8 cellular contexts compared by ENCODE assay signal in the genomic region with DNA sequence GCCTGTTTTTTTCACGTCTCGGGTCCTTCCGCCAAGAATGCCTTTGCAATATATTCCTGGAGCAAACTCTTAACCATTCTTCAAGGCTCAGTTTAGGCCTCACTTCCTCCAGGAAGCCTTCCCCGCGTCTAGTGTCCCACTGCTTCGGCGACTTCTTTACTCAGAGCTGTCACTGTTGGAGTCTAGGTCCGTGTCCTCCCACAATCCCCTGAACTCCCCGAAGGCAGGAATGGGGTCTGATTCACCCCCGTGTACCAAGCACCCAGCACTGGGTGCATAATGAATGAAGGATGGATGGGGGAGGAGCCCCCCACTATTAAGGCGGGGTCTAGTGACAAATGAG. TPM values are rescaled to one million over a fixed set of nuclear protein-coding genes. Genes with fewer than 3 reads are reported as not detected.
A peak's percentile ranks its signal among the peaks of the same experiment; 100 is the strongest.
DNase-seq lines count a peak whose midpoint lies in the region; ATAC-seq, FAIRE-seq and TF ChIP-seq lines count a peak whose summit lies in the region.

No MANE protein-coding gene starts in this region.

- H3K36me3 ChIP-seq in SK-N-MC (ENCODE audit: insufficient read depth, low read length) (no peaks in the 10 kb centered on the region), small intestine (ENCODE audit: control insufficient read depth in 2 of 2, insufficient read depth in 2 of 2, low read length in 2 of 2) (no peaks in the 10 kb centered on the region)

- no peak for FAIRE-seq in GM12891 (lab: Jason Lieb, UNC)
- FAIRE-seq in small intestine (lab: Jason Lieb, UNC): peak; percentile 65

- peaks cover 2% of the 10 kb centered on the region for H3K4me1 ChIP-seq in right cardiac atrium (ENCODE audit: control insufficient read depth, insufficient read depth, low read length)
- H3K4me1 ChIP-seq in small intestine (ENCODE audit: control insufficient read depth in 2 of 2, insufficient read depth in 1 of 2, low read depth in 1 of 2, low read length in 1 of 2): peaks cover 3 to 7% of the 10 kb centered on the region in 2 donors

- TF ChIP-seq POLR2A in GM12891 (IDR thresholded peaks at IDR 0.05; ENCODE audit: low read depth, low read length): no peak

- intact Hi-C loops in right cardiac atrium (cut with DNase I): no loop called here

- 6% methylated on average over 11 of the region's 11 CpGs for WGBS in right cardiac atrium
- whole genome bisulfite sequencing in small intestine, 3 donors: 5 to 8% (median 6%) methylated on average over 11 of the region's 11 CpGs

- H3K27me3 ChIP-seq in right cardiac atrium (ENCODE audit: control insufficient read depth, insufficient read depth): no peaks in the 10 kb centered on the region
- H3K27me3 ChIP-seq in small intestine (ENCODE audit: control insufficient read depth in 2 of 2, insufficient read depth in 2 of 2, low read length in 2 of 2): no peaks in the 10 kb centered on the region

- DNase-seq in GM12891 (ENCODE audit: insufficient read length, low spot score): no peak
- DNase-seq in SK-N-MC (ENCODE audit: low read depth, low spot score): no peak
- DNase-seq in right cardiac atrium: no peak
- no peak for DNase-seq in small intestine
- DNase-seq in stimulated activated CD4-positive, alpha-beta T cell treated with anti-CD3 and anti-CD28 coated beads, Interleukin-1b, Interleukin-23, amount 100 ng/mL, for 48 hours: no peak
- DNase-seq in GDM1 (lab: John Stamatoyannopoulos, UW): no peak
- DNase-seq in HT-29 (ENCODE audit: low spot score): no peak
- DNase-seq in NCI-H524 (lab: John Stamatoyannopoulos, UW): no peak

- H3K4me3 ChIP-seq in SK-N-MC (peak overlapping the region; percentile 85), right cardiac atrium (ENCODE audit: low read length) (peak overlapping the region; percentile 29), small intestine (ENCODE audit: low read depth in 1 of 2, low read length in 2 of 2) (peak overlapping the region in 1 of 2 donors; percentile 58)

- H3K9me3 ChIP-seq in SK-N-MC (ENCODE audit: low read depth, low read length) (no peaks in the 10 kb centered on the region), right cardiac atrium (ENCODE audit: control insufficient read depth, low read length) (no peaks in the 10 kb centered on the region), small intestine (ENCODE audit: control insufficient read depth, low read depth) (no peaks in the 10 kb centered on the region)

- no peak overlapping the region for H3K27ac ChIP-seq in SK-N-MC
- H3K27ac ChIP-seq in right cardiac atrium (ENCODE audit: low read length): no peak overlapping the region
- H3K27ac ChIP-seq in small intestine (ENCODE audit: low read depth in 1 of 2, low read length in 1 of 2): peak overlapping the region; percentile 49 to 98

- peak overlapping the region; percentile 68 for H3K9ac ChIP-seq in SK-N-MC (ENCODE audit: insufficient read length)

- no peak for ATAC-seq in right cardiac atrium

TF ChIP-seq in GM12891, 5 proteins besides CTCF, POLR2A, EP300 and RAD21:
- TF ChIP-seq POLR2AphosphoS5 (IDR thresholded peaks at IDR 0.05; ENCODE audit: low read depth, low read length) (no peak), SPI1 (IDR thresholded peaks at IDR 0.05; ENCODE audit: low read depth, low read length) (0 out of 2 replicates have a peak, but pooled peaks have one; percentile 3)

RNA-seq across cellular contexts. Expression of a gene that starts 0.5 kb away (rescaled TPM):
- 19.1 TPM for polyA plus RNA-seq in GM12891 (2012; ENCODE audit: low read depth, missing spikeins)
- total RNA-seq in right cardiac atrium: 10 to 100 TPM; 16.2 to 22.9 (median 17.2) TPM
- 14.8 TPM for polyA plus RNA-seq in right cardiac atrium
- 10 to 100 TPM; 15.7 to 19.0 (median 18.2) TPM for polyA plus RNA-seq in small intestine
- total RNA-seq in HT-29 (2014; rRNA removed; shearing (Covaris generic)): 41.4 and 41.7 TPM in 2 replicates

RNA-seq across cellular contexts. Expression of a gene that starts 6.7 kb away (rescaled TPM):
- polyA plus RNA-seq in GM12891 (2012; ENCODE audit: low read depth, missing spikeins): not detected
- 1 to 10 TPM; 1.3 to 3.0 (median 2.2) TPM for total RNA-seq in right cardiac atrium
- 3.2 TPM for polyA plus RNA-seq in right cardiac atrium
- 1 to 10 TPM; 4.9 to 7.9 (median 7.0) TPM for polyA plus RNA-seq in small intestine
- total RNA-seq in HT-29 (2014; rRNA removed; shearing (Covaris generic)): 0.29 and 0.74 TPM in 2 replicates

RNA-seq across cellular contexts. Expression of a gene that starts 8.7 kb away (rescaled TPM):
- polyA plus RNA-seq in GM12891 (2012; ENCODE audit: low read depth, missing spikeins): 65.9 TPM
- 10 to 100 TPM; 36.4 to 42.5 (median 40.5) TPM for total RNA-seq in right cardiac atrium
- polyA plus RNA-seq in right cardiac atrium: 33.9 TPM
- 10 to 100 TPM; 48.6 to 63.7 (median 58.4) TPM for polyA plus RNA-seq in small intestine
- total RNA-seq in HT-29 (2014; rRNA removed; shearing (Covaris generic)): 156 and 171 TPM in 2 replicates

RNA-seq across cellular contexts. Expression of a gene that starts 12.9 kb away (rescaled TPM):
- polyA plus RNA-seq in GM12891 (2012; ENCODE audit: low read depth, missing spikeins): 10.3 TPM
- 100 to 1,000 TPM in 3 of 4 donors, 10 to 100 TPM in 1; 67.5 to 125 (median 107) TPM for total RNA-seq in right cardiac atrium
- polyA plus RNA-seq in right cardiac atrium (133 TPM), small intestine (10 to 100 TPM in 2 of 3 donors, 1 to 10 TPM in 1; 8.7 to 17.1 (median 10.3) TPM)
- total RNA-seq in HT-29 (2014; rRNA removed; shearing (Covaris generic)): 95.1 and 97.0 TPM in 2 replicates

RNA-seq across cellular contexts. Expression of a gene that starts 15.7 kb away (rescaled TPM):
- polyA plus RNA-seq in GM12891 (2012; ENCODE audit: low read depth, missing spikeins): 1.5 TPM
- total RNA-seq in right cardiac atrium: under 1 TPM; 0.51 to 0.85 (median 0.76) TPM
- polyA plus RNA-seq in right cardiac atrium (0.72 TPM), small intestine (100 to 1,000 TPM in 1 of 3 donors, 10 to 100 TPM in 2; 36.3 to 101 (median 89.7) TPM)
- total RNA-seq in HT-29 (2014; rRNA removed; shearing (Covaris generic)): 55.2 and 57.4 TPM in 2 replicates

Comparison
In these comparisons a context has a peak if more than half of its experiments do, and no peak if none do; other contexts are left out.
1. H3K27ac ChIP-seq: peak in small intestine (2 of 2); none in SK-N-MC (single experiment) and right cardiac atrium (single experiment).